27 cellular contexts compared by ENCODE assay signal in genomic region chr5:93967923-93968322, GRCh38.
A peak's percentile ranks its signal among the peaks of the same experiment; 100 is the strongest.
DNase-seq lines count a peak whose midpoint lies in the region; ATAC-seq, FAIRE-seq and TF ChIP-seq lines count a peak whose summit lies in the region.
"Had no signal": no experiment of that assay in that cellular context is flagged by ENCODE, and none has a peak within 500 bp of the region (broad histone marks: within the 10 kb centered on the region; RNA-seq: fewer than 3 reads in every experiment).

No MANE protein-coding gene starts in this region.

- H3K27me3 ChIP-seq in endothelial cell of umbilical vein (ENCODE audit: control insufficient read depth in 2 of 2, insufficient read depth in 2 of 2, low read length in 2 of 2), result no peaks in the 10 kb centered on the region
- H3K27me3 ChIP-seq: body of pancreas, foreskin keratinocyte had no signal

- H3K9me1 ChIP-seq in endothelial cell of umbilical vein (replicated peaks; ENCODE audit: control insufficient read depth, extremely low read depth, insufficient read depth, low read length), result no peaks in the 10 kb centered on the region

- POLR2A ChIA-PET in endothelial cell of umbilical vein (lab: Charles Lee), result no interaction called here

- no peak overlapping the region for H3K27ac Mint-ChIP-seq in activated T-helper 1 cell treated with anti-CD3 and anti-CD28 coated beads, Interleukin-12 subunit alpha, Interleukin-12 subunit beta, Interleukin-2, Interleukin-4 antibody, amounts not matched to agents 30 ng/mL and 10 ng/mL and 1 ng/mL, durations not matched to agents 14 hours and 24 hours and 36 hours
- H3K27ac Mint-ChIP-seq in T-helper 2 cell treated with Interferon-gamma antibody and Interleukin-4, amounts not matched to agents 5 μg/mL and 100 μg/mL, for 36 hours, result no peak overlapping the region
- H3K27ac Mint-ChIP-seq: activated naive CD8-positive, alpha-beta T cell treated with anti-CD3 and anti-CD28 coated beads, Interleukin-2, amount 50 U/mL, for 24 hours; CD14-positive monocyte had no signal

- no peaks in the 10 kb centered on the region for H3K79me2 ChIP-seq in endothelial cell of umbilical vein (ENCODE audit: control insufficient read depth, insufficient read depth, low read length)

- TF ChIP-seq POLR2A in endothelial cell of umbilical vein (IDR thresholded peaks at IDR 0.05; ENCODE audit: low read depth, low read length), result no peak

- no peak overlapping the region for H2AFZ ChIP-seq in endothelial cell of umbilical vein (ENCODE audit: low read depth, low read length)

- FAIRE-seq in endothelial cell of umbilical vein (lab: Jason Lieb, UNC), result no peak
- FAIRE-seq: GM18507, HTR-8/SVneo had no signal

- peak; percentile 16 for DNase-seq in DMS79 treated with DMSO at 0.1 percent for 48 hours (lab: John Stamatoyannopoulos, UW)
- peak; percentile 29 for DNase-seq in NCI-H1436 (lab: John Stamatoyannopoulos, UW)
- peak; percentile 68 for DNase-seq in NCI-H69 (lab: John Stamatoyannopoulos, UW)
- peak; percentile 36 for DNase-seq in endothelial cell of umbilical vein (ENCODE audit: low read depth, low spot score)
- no peak for DNase-seq in activated T-helper 1 cell treated with anti-CD3 and anti-CD28 coated beads, Interleukin-12 subunit alpha, Interleukin-12 subunit beta, Interleukin-2, Interleukin-4 antibody, amounts not matched to agents 30 ng/mL and 10 ng/mL and 1 ng/mL, durations not matched to agents 14 hours and 24 hours and 36 hours (ENCODE audit: low spot score)
- no peak for DNase-seq in T-helper 2 cell treated with Interferon-gamma antibody and Interleukin-4, amounts not matched to agents 5 μg/mL and 100 μg/mL, for 36 hours (ENCODE audit: low spot score)
- DNase-seq: activated CD4-positive, alpha-beta T cell treated with anti-CD3 and anti-CD28 coated beads, Interleukin-2, amount 50 U/mL, for 48 hours; activated CD8-positive, alpha-beta memory T cell treated with anti-CD3 and anti-CD28 coated beads, Interleukin-2, amount 50 U/mL, for 4 hours; activated gamma-delta T cell; activated naive CD8-positive, alpha-beta T cell treated with anti-CD3 and anti-CD28 coated beads, Interleukin-2, amount 50 U/mL, for 24 hours; body of pancreas; effector CD4-positive, alpha-beta T cell; foreskin keratinocyte; GF-D8; KG1; left colon; NCI-H2081 treated with DMSO at 0.1 percent for 48 hours; Right ventricle myocardium superior; T-helper 9 cell; trophoblast cell had no signal

- dilution Hi-C loops in endothelial cell of umbilical vein (cut with MboI; ENCODE audit: extremely low pct_ligation_motif_present, low sequenced_read_pairs), result no loop called here

- no peak for ATAC-seq in HG02981 (IDR thresholded peaks at IDR 0.05; ENCODE audit: unreplicated experiment)
- no peak for ATAC-seq in HG03442 (IDR thresholded peaks at IDR 0.05; ENCODE audit: unreplicated experiment)
- ATAC-seq: activated naive CD8-positive, alpha-beta T cell treated with anti-CD3 and anti-CD28 coated beads, Interleukin-2, amount 50 U/mL, for 24 hours; body of pancreas; esophagus mucosa; foreskin keratinocyte; left colon had no signal

- H3K27ac ChIP-seq in endothelial cell of umbilical vein (ENCODE audit: insufficient read depth, low read depth, low read length), result no peak overlapping the region
- H3K27ac ChIP-seq: body of pancreas, foreskin keratinocyte, prostate gland had no signal

- no peaks in the 10 kb centered on the region for H4K20me1 ChIP-seq in endothelial cell of umbilical vein (replicated peaks; ENCODE audit: control insufficient read depth, extremely low read depth, insufficient read depth, low read length)

- H3K4me3 Mint-ChIP-seq in activated T-helper 1 cell treated with anti-CD3 and anti-CD28 coated beads, Interleukin-12 subunit alpha, Interleukin-12 subunit beta, Interleukin-2, Interleukin-4 antibody, amounts not matched to agents 30 ng/mL and 10 ng/mL and 1 ng/mL, durations not matched to agents 14 hours and 24 hours and 36 hours, result no peak overlapping the region
- H3K4me3 Mint-ChIP-seq in T-helper 2 cell treated with Interferon-gamma antibody and Interleukin-4, amounts not matched to agents 5 μg/mL and 100 μg/mL, for 36 hours, result no peak overlapping the region
- H3K4me3 Mint-ChIP-seq: activated naive CD8-positive, alpha-beta T cell treated with anti-CD3 and anti-CD28 coated beads, Interleukin-2, amount 50 U/mL, for 24 hours; CD14-positive monocyte had no signal

- no peak for TF ChIP-seq CTCF in endothelial cell of umbilical vein (IDR thresholded peaks at IDR 0.05; ENCODE audit: extremely low read depth in 1 of 2, insufficient read depth in 1 of 2, low read depth in 1 of 2, low read length in 2 of 2)

- H3K4me2 ChIP-seq in endothelial cell of umbilical vein (ENCODE audit: insufficient read depth, low read length), result peak overlapping the region; percentile 42

- intact Hi-C loops in endothelial cell of umbilical vein (cut with micrococcal nuclease), result no loop called here
- intact Hi-C loops in activated T-helper 1 cell treated with anti-CD3 and anti-CD28 coated beads, Interleukin-12 subunit alpha, Interleukin-12 subunit beta, Interleukin-2, Interleukin-4 antibody, amounts not matched to agents 30 ng/mL and 10 ng/mL and 1 ng/mL, durations not matched to agents 14 hours and 24 hours and 36 hours (cut with micrococcal nuclease), result no loop called here

- no TSS peak for BruUV-seq in endothelial cell of umbilical vein (replicated peaks; lab: Mats Ljungman, UMichigan)

- H3K9ac ChIP-seq in endothelial cell of umbilical vein (replicated peaks; ENCODE audit: extremely low read depth, insufficient read depth, low read length), result no peak overlapping the region

- H3K4me1 Mint-ChIP-seq in activated T-helper 1 cell treated with anti-CD3 and anti-CD28 coated beads, Interleukin-12 subunit alpha, Interleukin-12 subunit beta, Interleukin-2, Interleukin-4 antibody, amounts not matched to agents 30 ng/mL and 10 ng/mL and 1 ng/mL, durations not matched to agents 14 hours and 24 hours and 36 hours (ENCODE audit: low read depth), result no peaks in the 10 kb centered on the region
- no peaks in the 10 kb centered on the region for H3K4me1 Mint-ChIP-seq in T-helper 2 cell treated with Interferon-gamma antibody and Interleukin-4, amounts not matched to agents 5 μg/mL and 100 μg/mL, for 36 hours (ENCODE audit: low read depth)
- H3K4me1 Mint-ChIP-seq: activated naive CD8-positive, alpha-beta T cell treated with anti-CD3 and anti-CD28 coated beads, Interleukin-2, amount 50 U/mL, for 24 hours had no signal

- CTCF ChIA-PET in endothelial cell of umbilical vein (lab: Charles Lee), result interaction anchor here (1.1 to 2.4 kb wide), 2 partner anchors 12 to 15 kb away, joined by 3 to 8 read pairs; no protein-coding TSS in a partner anchor

- H3K36me3 Mint-ChIP-seq in activated T-helper 1 cell treated with anti-CD3 and anti-CD28 coated beads, Interleukin-12 subunit alpha, Interleukin-12 subunit beta, Interleukin-2, Interleukin-4 antibody, amounts not matched to agents 30 ng/mL and 10 ng/mL and 1 ng/mL, durations not matched to agents 14 hours and 24 hours and 36 hours (ENCODE audit: low read depth), result no peaks in the 10 kb centered on the region
- H3K36me3 Mint-ChIP-seq in T-helper 2 cell treated with Interferon-gamma antibody and Interleukin-4, amounts not matched to agents 5 μg/mL and 100 μg/mL, for 36 hours (ENCODE audit: low read depth), result no peaks in the 10 kb centered on the region

- no peaks in the 10 kb centered on the region for H3K9me3 Mint-ChIP-seq in activated T-helper 1 cell treated with anti-CD3 and anti-CD28 coated beads, Interleukin-12 subunit alpha, Interleukin-12 subunit beta, Interleukin-2, Interleukin-4 antibody, amounts not matched to agents 30 ng/mL and 10 ng/mL and 1 ng/mL, durations not matched to agents 14 hours and 24 hours and 36 hours
- H3K9me3 Mint-ChIP-seq in T-helper 2 cell treated with Interferon-gamma antibody and Interleukin-4, amounts not matched to agents 5 μg/mL and 100 μg/mL, for 36 hours, result no peaks in the 10 kb centered on the region

- H3K4me3 ChIP-seq in endothelial cell of umbilical vein (replicated peaks in 1 of 3; ENCODE audit: insufficient read depth in 1 of 3, low read depth in 1 of 3, low read length in 3 of 3), result no peak overlapping the region
- H3K4me3 ChIP-seq: body of pancreas, prostate gland had no signal

- H3K9me3 ChIP-seq in endothelial cell of umbilical vein (replicated peaks; ENCODE audit: control insufficient read depth, insufficient read depth, low read length), result no peaks in the 10 kb centered on the region
- H3K9me3 ChIP-seq: body of pancreas, prostate gland had no signal

- H3K36me3 ChIP-seq in endothelial cell of umbilical vein (ENCODE audit: control insufficient read depth in 2 of 2, extremely low read depth in 1 of 2, insufficient read depth in 2 of 2, low read length in 2 of 2), result no peaks in the 10 kb centered on the region
- H3K36me3 ChIP-seq: prostate gland had no signal

- peaks cover 6% of the 10 kb centered on the region for H3K4me1 ChIP-seq in endothelial cell of umbilical vein (ENCODE audit: control insufficient read depth, extremely low read depth, insufficient read depth, low read length)
- H3K4me1 ChIP-seq: body of pancreas, foreskin keratinocyte, prostate gland had no signal

- H3K27me3 Mint-ChIP-seq in activated T-helper 1 cell treated with anti-CD3 and anti-CD28 coated beads, Interleukin-12 subunit alpha, Interleukin-12 subunit beta, Interleukin-2, Interleukin-4 antibody, amounts not matched to agents 30 ng/mL and 10 ng/mL and 1 ng/mL, durations not matched to agents 14 hours and 24 hours and 36 hours (ENCODE audit: insufficient read depth), result no peaks in the 10 kb centered on the region
- H3K27me3 Mint-ChIP-seq in T-helper 2 cell treated with Interferon-gamma antibody and Interleukin-4, amounts not matched to agents 5 μg/mL and 100 μg/mL, for 36 hours (ENCODE audit: low read depth), result no peaks in the 10 kb centered on the region
- H3K27me3 Mint-ChIP-seq: activated naive CD8-positive, alpha-beta T cell treated with anti-CD3 and anti-CD28 coated beads, Interleukin-2, amount 50 U/mL, for 24 hours had no signal

TF ChIP-seq in endothelial cell of umbilical vein, 7 proteins besides CTCF, POLR2A, EP300 and RAD21:
- TF ChIP-seq, protein P1, sequence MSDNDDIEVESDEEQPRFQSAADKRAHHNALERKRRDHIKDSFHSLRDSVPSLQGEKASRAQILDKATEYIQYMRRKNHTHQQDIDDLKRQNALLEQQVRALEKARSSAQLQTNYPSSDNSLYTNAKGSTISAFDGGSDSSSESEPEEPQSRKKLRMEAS (IDR thresholded peaks at IDR 0.05; ENCODE audit: insufficient read depth, insufficient read length), result no peak
- TF ChIP-seq JUN (IDR thresholded peaks at IDR 0.05; ENCODE audit: borderline replicate concordance, insufficient read depth, insufficient read length, low read depth), result no peak
- no peak for TF ChIP-seq FOS (IDR thresholded peaks at IDR 0.05; ENCODE audit: borderline replicate concordance, insufficient read depth, low read length)
- no peak for TF ChIP-seq GATA2 (IDR thresholded peaks at IDR 0.05; ENCODE audit: insufficient read depth, insufficient read length, low read depth, low read length)
- no peak for TF ChIP-seq MYC (IDR thresholded peaks at IDR 0.05; ENCODE audit: low read depth, low read length)
- no peak for TF ChIP-seq POLR2AphosphoS5 (IDR thresholded peaks at IDR 0.05; ENCODE audit: insufficient read depth, low read depth, low read length)
TF ChIP-seq in endothelial cell of umbilical vein: peak in this region for 0.

Comparison
In these comparisons a context has a peak if more than half of its experiments do, and no peak if none do; other contexts are left out.
1. DNase-seq: peak in DMS79 treated with DMSO at 0.1 percent for 48 hours (single experiment), NCI-H1436 (single experiment), NCI-H69 (single experiment) and endothelial cell of umbilical vein (single experiment); none in activated T-helper 1 cell treated with anti-CD3 and anti-CD28 coated beads, Interleukin-12 subunit alpha, Interleukin-12 subunit beta, Interleukin-2, Interleukin-4 antibody, amounts not matched to agents 30 ng/mL and 10 ng/mL and 1 ng/mL, durations not matched to agents 14 hours and 24 hours and 36 hours (single experiment) and T-helper 2 cell treated with Interferon-gamma antibody and Interleukin-4, amounts not matched to agents 5 μg/mL and 100 μg/mL, for 36 hours (single experiment).